18 cellular contexts compared by ENCODE assay signal in genomic region chr13:42561752-42562467, GRCh38. TPM values are rescaled to one million over a fixed set of nuclear protein-coding genes. Genes with fewer than 3 reads are reported as not detected.
DNase-seq lines count a peak whose midpoint lies in the region; ATAC-seq and TF ChIP-seq lines count a peak whose summit lies in the region.
"Had no signal": no experiment of that assay in that cellular context is flagged by ENCODE, and none has a peak within 500 bp of the region (broad histone marks: within the 10 kb centered on the region; RNA-seq: fewer than 3 reads in every experiment).

No MANE protein-coding gene starts in this region.

- no peak overlapping the region for H3K4me3 Mint-ChIP-seq in activated naive CD4-positive, alpha-beta T cell treated with anti-CD3 and anti-CD28 coated beads for 36 hours
- no peak overlapping the region for H3K4me3 Mint-ChIP-seq in stimulated activated memory B cell treated with anti-CD40 and anti-IgM and Interleukin-4, amounts not matched to agents 10 μg/mL and 1 μg/mL and 100 μg/mL, for 72 hours

- CTCF ChIA-PET in activated naive CD4-positive, alpha-beta T cell treated with anti-CD3 and anti-CD28 coated beads for 36 hours (lab: Charles Lee): no interaction called here

- H3K27me3 ChIP-seq in OCI-LY3 (ENCODE audit: low read depth, low read length): no peaks in the 10 kb centered on the region
- H3K27me3 ChIP-seq: neutrophil, spleen, vagina had no signal

- no peak overlapping the region for H2AFZ ChIP-seq in OCI-LY3 (ENCODE audit: low read depth, low read length)

- H3K4me3 ChIP-seq in OCI-LY3 (ENCODE audit: low read length): no peak overlapping the region
- H3K4me3 ChIP-seq: spleen, vagina had no signal

- no peak for TF ChIP-seq CTCF in OCI-LY3 (IDR thresholded peaks at IDR 0.05; ENCODE audit: low read depth, low read length)

- no peak overlapping the region for H3K27ac ChIP-seq in OCI-LY3 (ENCODE audit: low read length)
- H3K27ac ChIP-seq: neutrophil, spleen, vagina had no signal

- no peaks in the 10 kb centered on the region for H3K9me3 ChIP-seq in OCI-LY3 (ENCODE audit: insufficient read depth, low read length)
- H3K9me3 ChIP-seq: neutrophil had no signal

- H3K4me2 ChIP-seq in OCI-LY3 (ENCODE audit: low read length): peak overlapping the region; percentile 29

- peaks cover 5% of the 10 kb centered on the region for H3K27me3 Mint-ChIP-seq in activated naive CD4-positive, alpha-beta T cell treated with anti-CD3 and anti-CD28 coated beads for 36 hours (ENCODE audit: low read depth)
- H3K27me3 Mint-ChIP-seq in stimulated activated memory B cell treated with anti-CD40 and anti-IgM and Interleukin-4, amounts not matched to agents 10 μg/mL and 1 μg/mL and 100 μg/mL, for 72 hours: no peaks in the 10 kb centered on the region
- H3K27me3 Mint-ChIP-seq: IgD-negative memory B cell had no signal

- peaks cover 10% of the 10 kb centered on the region for H3K4me1 Mint-ChIP-seq in activated naive CD4-positive, alpha-beta T cell treated with anti-CD3 and anti-CD28 coated beads for 36 hours (ENCODE audit: low read depth)
- peaks cover 20% of the 10 kb centered on the region for H3K4me1 Mint-ChIP-seq in stimulated activated memory B cell treated with anti-CD40 and anti-IgM and Interleukin-4, amounts not matched to agents 10 μg/mL and 1 μg/mL and 100 μg/mL, for 72 hours

- H4K20me1 ChIP-seq in OCI-LY3 (ENCODE audit: insufficient read depth, low read length): no peaks in the 10 kb centered on the region

- H3K36me3 Mint-ChIP-seq in activated naive CD4-positive, alpha-beta T cell treated with anti-CD3 and anti-CD28 coated beads for 36 hours (ENCODE audit: low read depth): no peaks in the 10 kb centered on the region
- no peaks in the 10 kb centered on the region for H3K36me3 Mint-ChIP-seq in stimulated activated memory B cell treated with anti-CD40 and anti-IgM and Interleukin-4, amounts not matched to agents 10 μg/mL and 1 μg/mL and 100 μg/mL, for 72 hours

- peaks cover 17% of the 10 kb centered on the region for H3K4me1 ChIP-seq in OCI-LY3 (ENCODE audit: low read length)
- H3K4me1 ChIP-seq: spleen, vagina had no signal

- no peaks in the 10 kb centered on the region for H3K36me3 ChIP-seq in OCI-LY3 (replicated peaks; ENCODE audit: low read depth, low read length)
- H3K36me3 ChIP-seq: neutrophil, spleen, vagina had no signal

- DNase-seq in activated naive CD4-positive, alpha-beta T cell treated with anti-CD3 and anti-CD28 coated beads for 36 hours: no peak
- no peak for DNase-seq in activated naive CD4-positive, alpha-beta T cell treated with anti-CD3 and anti-CD28 coated beads, Interleukin-2, amount 50 U/mL, for 16 hours
- DNase-seq in iris pigment epithelial cell (ENCODE audit: low read depth): peak; percentile 57
- no peak for DNase-seq in hippocampal formation (lab: John Stamatoyannopoulos, UW)
- DNase-seq in left ventricle myocardium superior: no peak
- DNase-seq in left colon: no peak
- DNase-seq: anterior cingulate cortex, DMS79 treated with DMSO at 0.1 percent for 48 hours, mesendoderm, NCI-H1417, NCI-H446, spleen had no signal

- no peaks in the 10 kb centered on the region for H3K79me2 ChIP-seq in OCI-LY3 (ENCODE audit: low read length)

- no peak overlapping the region for H3K9ac ChIP-seq in OCI-LY3 (ENCODE audit: low read length)

- intact Hi-C loops in activated naive CD4-positive, alpha-beta T cell treated with anti-CD3 and anti-CD28 coated beads for 36 hours (cut with micrococcal nuclease): loop anchor here (1.0 kb wide), 1 partner anchor 65 kb away; no protein-coding TSS in a partner anchor
- intact Hi-C loops in left ventricle myocardium superior (cut with micrococcal nuclease): no loop called here
- intact Hi-C loops in left colon (cut with DNase I, micrococcal nuclease): no loop called here

- peak overlapping the region; percentile 9 for H3K27ac Mint-ChIP-seq in activated naive CD4-positive, alpha-beta T cell treated with anti-CD3 and anti-CD28 coated beads for 36 hours
- peak overlapping the region; percentile 13 for H3K27ac Mint-ChIP-seq in stimulated activated memory B cell treated with anti-CD40 and anti-IgM and Interleukin-4, amounts not matched to agents 10 μg/mL and 1 μg/mL and 100 μg/mL, for 72 hours
- H3K27ac Mint-ChIP-seq: IgD-negative memory B cell had no signal

- H3K9me3 Mint-ChIP-seq in activated naive CD4-positive, alpha-beta T cell treated with anti-CD3 and anti-CD28 coated beads for 36 hours: peaks cover 6% of the 10 kb centered on the region
- peaks cover 2% of the 10 kb centered on the region for H3K9me3 Mint-ChIP-seq in stimulated activated memory B cell treated with anti-CD40 and anti-IgM and Interleukin-4, amounts not matched to agents 10 μg/mL and 1 μg/mL and 100 μg/mL, for 72 hours

- ATAC-seq in stimulated activated memory B cell treated with anti-CD40 and anti-IgM and Interleukin-4, amounts not matched to agents 10 μg/mL and 1 μg/mL and 100 μg/mL, for 72 hours: peak; percentile 57
- no peak for ATAC-seq in left ventricle myocardium superior
- ATAC-seq in left colon: no peak

RNA-seq across cellular contexts. Expression of gene TNFSF11, which starts 12.0 kb away (rescaled TPM):
- under 1 TPM; 0.27 to 0.33 TPM for total RNA-seq in activated naive CD4-positive, alpha-beta T cell treated with anti-CD3 and anti-CD28 coated beads for 36 hours
- total RNA-seq in left ventricle myocardium superior (not detected), left colon (under 1 TPM; 0.49 to 0.81 TPM)
- total RNA-seq: dermis microvascular lymphatic vessel endothelial cell, vagina had no signal
